20 cellular contexts compared by ENCODE assay signal in genomic region chr10:1434912-1435692, GRCh38.
A peak's percentile ranks its signal among the peaks of the same experiment; 100 is the strongest.
DNase-seq lines count a peak whose midpoint lies in the region; TF ChIP-seq lines count a peak whose summit lies in the region.
"Had no signal": no experiment of that assay in that cellular context is flagged by ENCODE, and none has a peak within 500 bp of the region (broad histone marks: within the 10 kb centered on the region; RNA-seq: fewer than 3 reads in every experiment).

No MANE protein-coding gene starts in this region.

- H3K18ac ChIP-seq in H9 (ENCODE audit: insufficient read length, low read depth, low read length): no peak overlapping the region

- no peak overlapping the region for H3K4me3 Mint-ChIP-seq in H9
- no peak overlapping the region for H3K4me3 Mint-ChIP-seq in neural progenitor cell
- H3K4me3 Mint-ChIP-seq: activated CD4-positive, alpha-beta memory T cell treated with anti-CD3 and anti-CD28 coated beads for 36 hours had no signal

- H2BK12ac ChIP-seq in H9 (ENCODE audit: insufficient read length, low read depth, low read length): no peak overlapping the region

- H3K79me1 ChIP-seq in H9 (ENCODE audit: insufficient read depth, low read depth, low read length, poor library complexity, severe bottlenecking): no peaks in the 10 kb centered on the region

- H3K27me3 Mint-ChIP-seq in H9 (ENCODE audit: low read depth) (peaks cover 5% of the 10 kb centered on the region), neural progenitor cell (ENCODE audit: insufficient read depth, low read depth) (peaks cover 3% of the 10 kb centered on the region)

- no peak overlapping the region for H4K8ac ChIP-seq in H9 (replicated peaks; ENCODE audit: insufficient read length, low read depth, low read length)

- no peak overlapping the region for H4K91ac ChIP-seq in H9 (ENCODE audit: insufficient read length, low read depth, low read length)

- H3K4me2 ChIP-seq in H9 (ENCODE audit: insufficient read depth, insufficient read length, low read length) (no peak overlapping the region), neural progenitor cell (no peak overlapping the region)

- H2BK15ac ChIP-seq in H9 (ENCODE audit: low read depth, low read length): 0 out of 2 replicates have a peak overlapping the region, but pooled peaks have one; percentile 75

- H3K9me3 ChIP-seq in H9 (ENCODE audit: control insufficient read depth, low read depth, low read length): no peaks in the 10 kb centered on the region
- H3K9me3 ChIP-seq in neural progenitor cell (ENCODE audit: low read depth): no peaks in the 10 kb centered on the region
- H3K9me3 ChIP-seq: adrenal gland, breast epithelium, uterus had no signal

- H3K4me1 ChIP-seq in H9 (ENCODE audit: insufficient read depth, low read length) (no peaks in the 10 kb centered on the region; the same call in 1 of the 2 replicates), neural progenitor cell (peaks cover 13% of the 10 kb centered on the region)
- H3K4me1 ChIP-seq: adrenal gland, breast epithelium, uterus had no signal

- no peak overlapping the region for H2BK20ac ChIP-seq in H9 (ENCODE audit: low read depth, low read length, poor library complexity, severe bottlenecking)

- H3K27me3 ChIP-seq in H9 (ENCODE audit: insufficient read depth, low read length) (no peaks in the 10 kb centered on the region), neural progenitor cell (no peaks in the 10 kb centered on the region)
- H3K27me3 ChIP-seq: adrenal gland, uterus had no signal

- no peak overlapping the region for H3K4me3 ChIP-seq in neural progenitor cell
- H3K4me3 ChIP-seq: adrenal gland, breast epithelium, coronary artery, uterus had no signal

- H2AFZ ChIP-seq in H9 (ENCODE audit: low read length) (no peak overlapping the region), neural progenitor cell (replicated peaks) (peak overlapping the region; percentile 57)

- H3K9ac ChIP-seq in H9 (ENCODE audit: extremely low read depth, insufficient read length, low read length) (no peak overlapping the region), neural progenitor cell (no peak overlapping the region)

- H3K27ac Mint-ChIP-seq in H9: no peak overlapping the region
- peak overlapping the region; percentile 78 for H3K27ac Mint-ChIP-seq in neural progenitor cell
- H3K27ac Mint-ChIP-seq: activated CD4-positive, alpha-beta memory T cell treated with anti-CD3 and anti-CD28 coated beads for 36 hours had no signal

- H3F3A ChIP-seq in neural progenitor cell (ENCODE audit: low read depth): peaks cover 10% of the 10 kb centered on the region

- H4K5ac ChIP-seq in H9 (ENCODE audit: insufficient read length, low read depth, low read length): no peak overlapping the region

- no peak overlapping the region for H3K56ac ChIP-seq in H9 (ENCODE audit: insufficient read length, low read depth, low read length)

- H3K36me3 Mint-ChIP-seq in H9 (ENCODE audit: insufficient read depth in 1 of 3, low read depth in 3 of 3) (peaks cover 0 to 7% (median under 1%) of the 10 kb centered on the region in 3 experiments; a peak in 4 of 7 replicates), neural progenitor cell (no peaks in the 10 kb centered on the region)
- H3K36me3 Mint-ChIP-seq: activated CD4-positive, alpha-beta memory T cell treated with anti-CD3 and anti-CD28 coated beads for 36 hours had no signal

- DNase-seq in NCI-H1417 (lab: John Stamatoyannopoulos, UW): peak in 2 of 3 experiments; percentile 28 to 62
- no peak for DNase-seq in NCI-H1417 treated with DMSO at 0.1 percent for 48 hours (lab: John Stamatoyannopoulos, UW)
- no peak for DNase-seq in H9
- peak; percentile 75 to 86 for DNase-seq in NCI-H526 (lab: John Stamatoyannopoulos, UW)
- peak; percentile 48 for DNase-seq in neural progenitor cell (ENCODE audit: low spot score)
- no peak for DNase-seq in NCI-H2029 (lab: John Stamatoyannopoulos, UW)
- no peak for DNase-seq in NCI-H146 (lab: John Stamatoyannopoulos, UW)
- no peak for DNase-seq in DMS79 (lab: John Stamatoyannopoulos, UW)
- DNase-seq: activated CD4-positive, alpha-beta memory T cell treated with anti-CD3 and anti-CD28 coated beads for 36 hours; adrenal gland; C1 segment of cervical spinal cord; GF-D8; head of caudate nucleus; IMR-90; NCI-H1694 treated with DMSO at 0.1 percent for 48 hours; stimulated activated CD4-positive, alpha-beta T cell treated with anti-CD3 and anti-CD28 coated beads, Interleukin-4, amount 100 ng/mL, for 4 hours; T-helper 2 cell; uterus had no signal

- WGBS in H9 (ENCODE audit: extremely low coverage, insufficient read length, low lambda C conversion rate): no CpG with 5 or more reads among the region's 22 CpGs

- H3K27ac ChIP-seq in H9 (ENCODE audit: insufficient read length, low read depth, low read length): no peak overlapping the region
- no peak overlapping the region for H3K27ac ChIP-seq in neural progenitor cell
- H3K27ac ChIP-seq: adrenal gland, breast epithelium, coronary artery, uterus had no signal

- no peak overlapping the region for H3K14ac ChIP-seq in H9 (ENCODE audit: insufficient read depth, low read length)

- H3K23ac ChIP-seq in H9 (ENCODE audit: insufficient read length, low read depth, low read length): no peak overlapping the region

- H3K4me1 Mint-ChIP-seq in H9 (peaks cover 28 to 29% of the 10 kb centered on the region in 2 experiments), neural progenitor cell (peaks cover 26% of the 10 kb centered on the region)

- H4K20me1 ChIP-seq in H9 (ENCODE audit: control insufficient read depth, insufficient read depth, insufficient read length) (no peaks in the 10 kb centered on the region), neural progenitor cell (ENCODE audit: low read depth) (no peaks in the 10 kb centered on the region)

- H3K4ac ChIP-seq in H9 (ENCODE audit: low read depth, low read length): no peak overlapping the region

- no peak overlapping the region for H2BK5ac ChIP-seq in H9 (ENCODE audit: insufficient read length, low read length)

- no peak overlapping the region for H3T11ph ChIP-seq in H9 (ENCODE audit: low read length)

- H3K36me3 ChIP-seq in neural progenitor cell: no peaks in the 10 kb centered on the region
- H3K36me3 ChIP-seq: adrenal gland, breast epithelium, uterus had no signal

- H3K79me2 ChIP-seq in H9 (ENCODE audit: insufficient read depth, low read length) (no peaks in the 10 kb centered on the region; the same call in 1 of the 2 replicates), neural progenitor cell (ENCODE audit: low read depth) (no peaks in the 10 kb centered on the region)

- H3K23me2 ChIP-seq in H9 (ENCODE audit: insufficient read length, low read depth, low read length, poor library complexity, severe bottlenecking): no peaks in the 10 kb centered on the region

- TF ChIP-seq CTCF in H9 (conservative IDR thresholded peaks at IDR 0.05) (no peak), neural progenitor cell (IDR thresholded peaks at IDR 0.05) (no peak)

- no peak overlapping the region for H2BK120ac ChIP-seq in H9 (ENCODE audit: low read depth, low read length, poor library complexity, severe bottlenecking)

- peaks cover 15 to 16% of the 10 kb centered on the region in 2 experiments for H3K9me3 Mint-ChIP-seq in H9
- peaks cover 11% of the 10 kb centered on the region for H3K9me3 Mint-ChIP-seq in neural progenitor cell

- no peak overlapping the region for H2AK5ac ChIP-seq in H9 (ENCODE audit: insufficient read length, low read length)

Comparison
In these comparisons a context has a peak if more than half of its experiments do, and no peak if none do; other contexts are left out.
1. DNase-seq: peak in NCI-H1417 (2 of 3), NCI-H526 (2 of 2) and neural progenitor cell (single experiment); none in NCI-H1417 treated with DMSO at 0.1 percent for 48 hours (single experiment), H9 (single experiment), NCI-H2029 (single experiment), NCI-H146 (single experiment) and DMS79 (single experiment).